Comparison of ENCODE assay signal across 16 cellular contexts in genomic region chr17:39281806-39282205, GRCh38. TPM values are rescaled to one million over a fixed set of nuclear protein-coding genes. Genes with fewer than 3 reads are reported as not detected.
A peak's percentile ranks its signal among the peaks of the same experiment; 100 is the strongest.
DNase-seq lines count a peak whose midpoint lies in the region; TF ChIP-seq lines count a peak whose summit lies in the region.
"Had no signal": no experiment of that assay in that cellular context is flagged by ENCODE, and none has a peak within 500 bp of the region (broad histone marks: within the 10 kb centered on the region; RNA-seq: fewer than 3 reads in every experiment).

No MANE protein-coding gene starts in this region.

- H2AFZ ChIP-seq in GM23248 = no peak overlapping the region

- H3K4me3 ChIP-seq in AG04449 (ENCODE audit: low read depth, low read length) (no peak overlapping the region), GM23248 (0 out of 2 replicates have a peak overlapping the region, but pooled peaks have one; percentile 3)
- H3K4me3 ChIP-seq: Peyer's patch, right lobe of liver had no signal

- POLR2A ChIA-PET in AG04449 (lab: Yijun Ruan, JAX) = interaction anchor here (1.4 kb wide), 1 partner anchor 119 kb away, joined by 3 read pairs; the partner anchor contains the start of gene FBXL20

- H3K9me2 ChIP-seq in GM23248 (ENCODE audit: insufficient read depth) = no peaks in the 10 kb centered on the region

- H3K27me3 ChIP-seq in GM23248 (replicated peaks; ENCODE audit: insufficient read depth) = no peaks in the 10 kb centered on the region
- H3K27me3 ChIP-seq: Peyer's patch, right lobe of liver had no signal

- no peaks in the 10 kb centered on the region for H3K9me3 ChIP-seq in GM23248 (ENCODE audit: low read depth)
- H3K9me3 ChIP-seq: Peyer's patch, right lobe of liver had no signal

- 31 to 36% methylated on average over 1 of the region's 1 CpG for WGBS in GM23248 (ENCODE audit: low coverage in 1 of 2, low lambda C conversion rate in 2 of 2, missing lambda C conversion rate in 2 of 2), 2 experiments

- DNase-seq in AG04449 (ENCODE audit: low read depth, low spot score) (peak; percentile 16), GM23248 (peak; percentile 49), astrocyte of the hippocampus (ENCODE audit: low read depth, low spot score) (peak; percentile 21), iris pigment epithelial cell (ENCODE audit: low read depth) (peak; percentile 37), G401 (ENCODE audit: low spot score) (no peak)
- DNase-seq in activated naive CD8-positive, alpha-beta T cell treated with anti-CD3 and anti-CD28 coated beads for 36 hours = no peak
- DNase-seq in stimulated activated CD4-positive, alpha-beta T cell treated with anti-CD3 and anti-CD28 coated beads, Interleukin-4, amount 100 ng/mL, for 1 hour = no peak
- DNase-seq in effector CD4-positive, alpha-beta T cell = no peak
- DNase-seq: activated CD4-positive, alpha-beta T cell treated with anti-CD3 and anti-CD28 coated beads, Interleukin-2, amount 50 U/mL, for 4 hours; activated T-cell treated with anti-CD3 and anti-CD28 coated beads, Interleukin-2, amount 50 U/mL, for 4 hours; cerebellar nuclear complex; NCI-H2107; NCI-H69; Peyer's patch; right lobe of liver had no signal

- peak overlapping the region; percentile 90 for H3K27ac ChIP-seq in GM23248
- H3K27ac ChIP-seq: Peyer's patch, right lobe of liver had no signal

- in situ Hi-C loops in GM23248 (cut with MboI) (no loop called here), G401 (cut with HindIII; ENCODE audit: low sequenced_read_pairs) (no loop called here)

- H3K36me3 ChIP-seq in GM23248 (ENCODE audit: low read depth) = 0 out of 2 replicates have a peak, but pooled peaks cover 3% of the 10 kb centered on the region

- H3K9ac ChIP-seq in GM23248 = peak overlapping the region; percentile 59

- CTCF ChIA-PET in AG04449 (lab: Yijun Ruan, JAX) = interaction anchor here (0.8 to 4.1 kb wide), 6 partner anchors 9 to 125 kb away, joined by 3 to 25 read pairs (median 4); partner anchors contain the start of gene FBXL20

- H3K4me1 ChIP-seq in GM23248 (ENCODE audit: insufficient read depth) = peaks cover 21% of the 10 kb centered on the region
- H3K4me1 ChIP-seq: Peyer's patch, right lobe of liver had no signal

- no peak for TF ChIP-seq CTCF in AG04449 (IDR thresholded peaks at IDR 0.05; ENCODE audit: insufficient read depth, low read length, missing control alignments)

- H4K20me1 ChIP-seq in GM23248 (ENCODE audit: insufficient read depth) = no peaks in the 10 kb centered on the region

- H3K4me3 Mint-ChIP-seq in activated naive CD8-positive, alpha-beta T cell treated with anti-CD3 and anti-CD28 coated beads for 36 hours = no peak overlapping the region
- H3K4me3 Mint-ChIP-seq: activated T-cell treated with anti-CD3 and anti-CD28 coated beads, Interleukin-2, amount 50 U/mL, for 4 hours had no signal

- peaks cover 33% of the 10 kb centered on the region for H3F3A ChIP-seq in GM23248 (ENCODE audit: insufficient read depth)

- H3K27me3 Mint-ChIP-seq in activated naive CD8-positive, alpha-beta T cell treated with anti-CD3 and anti-CD28 coated beads for 36 hours = no peaks in the 10 kb centered on the region

- no peaks in the 10 kb centered on the region for H3K4me1 Mint-ChIP-seq in activated naive CD8-positive, alpha-beta T cell treated with anti-CD3 and anti-CD28 coated beads for 36 hours

- H3K79me2 ChIP-seq in GM23248 (ENCODE audit: insufficient read depth) = no peaks in the 10 kb centered on the region

- H3K9me3 Mint-ChIP-seq in activated naive CD8-positive, alpha-beta T cell treated with anti-CD3 and anti-CD28 coated beads for 36 hours = no peaks in the 10 kb centered on the region
- H3K9me3 Mint-ChIP-seq: activated T-cell treated with anti-CD3 and anti-CD28 coated beads, Interleukin-2, amount 50 U/mL, for 4 hours had no signal

- H3K27ac Mint-ChIP-seq in activated naive CD8-positive, alpha-beta T cell treated with anti-CD3 and anti-CD28 coated beads for 36 hours = no peak overlapping the region

- peak overlapping the region; percentile 36 for H3K4me2 ChIP-seq in GM23248 (ENCODE audit: unreplicated experiment)

- no peaks in the 10 kb centered on the region for H3K36me3 Mint-ChIP-seq in activated naive CD8-positive, alpha-beta T cell treated with anti-CD3 and anti-CD28 coated beads for 36 hours

RNA-seq across cellular contexts. Expression of gene STAC2, which starts 56.1 kb away (rescaled TPM):
- not detected in 2 replicates for total RNA-seq in GM23248 (2014; rRNA removed; shearing (Covaris generic))
- polyA plus RNA-seq in GM23248 (2016; fragmentation: Nextera tagmentation; extraction: Ambion mirVana) = 0.05 TPM in 1 of 2 replicates, not detected in the other
- total RNA-seq in activated naive CD8-positive, alpha-beta T cell treated with anti-CD3 and anti-CD28 coated beads for 36 hours = under 1 TPM; 0.14 to 0.20 TPM
- 0.03 TPM in 1 of 2 replicates, not detected in the other for total RNA-seq in G401 (2014; rRNA removed; shearing (Covaris generic))
- total RNA-seq: activated T-cell treated with anti-CD3 and anti-CD28 coated beads, Interleukin-2, amount 50 U/mL, for 4 hours; HepG2; right lobe of liver had no signal
- polyA plus RNA-seq: HepG2 had no signal

Comparison
In these comparisons a context has a peak if more than half of its experiments do, and no peak if none do; other contexts are left out.
1. DNase-seq: peak in AG04449 (single experiment), GM23248 (single experiment), astrocyte of the hippocampus (single experiment) and iris pigment epithelial cell (single experiment); none in activated naive CD8-positive, alpha-beta T cell treated with anti-CD3 and anti-CD28 coated beads for 36 hours (single experiment), stimulated activated CD4-positive, alpha-beta T cell treated with anti-CD3 and anti-CD28 coated beads, Interleukin-4, amount 100 ng/mL, for 1 hour (single experiment), effector CD4-positive, alpha-beta T cell (single experiment) and G401 (single experiment).